8 cellular contexts compared by ENCODE assay signal in genomic region chr1:203673550-203674411, GRCh38. TPM values are rescaled to one million over a fixed set of nuclear protein-coding genes. Genes with fewer than 3 reads are reported as not detected.
A peak's percentile ranks its signal among the peaks of the same experiment; 100 is the strongest.
DNase-seq lines count a peak whose midpoint lies in the region; ATAC-seq, FAIRE-seq and TF ChIP-seq lines count a peak whose summit lies in the region.

No MANE protein-coding gene starts in this region.

- DNase-seq in DND-41 (peak; percentile 95), WERI-Rb-1 (peak; percentile 61), caudate nucleus (lab: John Stamatoyannopoulos, UW) (peak in 10 of 61 donors; percentile 14 to 55 (median 26)), HepG2 (ENCODE audit: low spot score) (peak; percentile 30), NCI-H2081 (lab: John Stamatoyannopoulos, UW) (no peak)
- peak; percentile 100 for DNase-seq in Jurkat, Clone E6-1 (ENCODE audit: low read depth, low spot score)
- peak in 2 of 3 donors; percentile 38 to 47 for DNase-seq in stimulated activated CD4-positive, alpha-beta T cell treated with anti-CD3 and anti-CD28 coated beads, TNF-alpha, amount 100 ng/mL, for 1 hour (ENCODE audit: low read depth in 3 of 3, low spot score in 1 of 3)

- H3K36me3 ChIP-seq in DND-41 (ENCODE audit: insufficient read depth, low read length) (peaks cover 30% of the 10 kb centered on the region), WERI-Rb-1 (no peaks in the 10 kb centered on the region; the same call in none of the 2 replicates), HepG2 (replicated peaks in 1 of 2; ENCODE audit: control insufficient read depth in 1 of 2, insufficient read depth in 2 of 2, low read length in 2 of 2) (no peaks in the 10 kb centered on the region)

- no peaks in the 10 kb centered on the region; the same call in 1 of the 2 replicates for H4K20me1 ChIP-seq in DND-41 (ENCODE audit: insufficient read depth, low read length)
- H4K20me1 ChIP-seq in HepG2 (ENCODE audit: insufficient read depth, low read length): no peaks in the 10 kb centered on the region

- H3K79me2 ChIP-seq in DND-41 (ENCODE audit: insufficient read depth, low read length) (peaks cover 86% of the 10 kb centered on the region), HepG2 (ENCODE audit: insufficient read depth, low read length) (no peaks in the 10 kb centered on the region)

- H3K4me3 ChIP-seq in DND-41 (ENCODE audit: low read depth in 1 of 2, low read length in 2 of 2) (peak overlapping the region in 1 of 2 experiments; percentile 36; a peak in 2 of 4 replicates), WERI-Rb-1 (ENCODE audit: low read depth, low read length) (no peak overlapping the region), HepG2 (replicated peaks in 1 of 3; ENCODE audit: insufficient read depth in 1 of 3, low read depth in 2 of 3, low read length in 3 of 3) (no peak overlapping the region)
- H3K4me3 ChIP-seq in Jurkat, Clone E6-1 (ENCODE audit: low read length): peak overlapping the region; percentile 48

- H3K4me1 ChIP-seq in DND-41 (ENCODE audit: insufficient read depth, low read length) (peaks cover 70% of the 10 kb centered on the region), HepG2 (ENCODE audit: insufficient read depth, low read length) (no peaks in the 10 kb centered on the region)

- H3K4me2 ChIP-seq in DND-41 (ENCODE audit: insufficient read depth, low read length): peak overlapping the region; percentile 58
- no peak overlapping the region for H3K4me2 ChIP-seq in HepG2 (ENCODE audit: low read depth, low read length)

- no TSS peak for BruUV-seq in HepG2 (replicated peaks; lab: Mats Ljungman, UMichigan)

- TF ChIP-seq POLR2A in HepG2 (IDR thresholded peaks at IDR 0.05; ENCODE audit: insufficient read depth in 1 of 2, low read depth in 2 of 2, low read length in 2 of 2): no peak

- H3K27me3 ChIP-seq in DND-41 (ENCODE audit: insufficient read depth, low read length, poor library complexity) (no peaks in the 10 kb centered on the region), WERI-Rb-1 (ENCODE audit: insufficient read depth, low read depth, severe bottlenecking) (no peaks in the 10 kb centered on the region), HepG2 (ENCODE audit: control insufficient read depth in 1 of 2, insufficient read depth in 2 of 2, low read length in 2 of 2) (peaks cover 1 to 14% of the 10 kb centered on the region in 2 experiments; a peak in 3 of 5 replicates)

- 30% methylated on average over 4 of the region's 13 CpGs for WGBS in HepG2 (ENCODE audit: low lambda C conversion rate)

- ATAC-seq in DND-41 (ENCODE audit: insufficient read depth, low read depth): peak; percentile 91
- ATAC-seq in HepG2: peak; percentile 37; the same call in 1 of the 3 replicates
- ATAC-seq in GM21528 (IDR thresholded peaks at IDR 0.05; ENCODE audit: low FRiP score, unreplicated experiment): no peak

- H3K9me3 ChIP-seq in DND-41 (ENCODE audit: insufficient read depth, low read length, severe bottlenecking) (no peaks in the 10 kb centered on the region), WERI-Rb-1 (ENCODE audit: severe bottlenecking) (no peaks in the 10 kb centered on the region), HepG2 (ENCODE audit: low read length) (no peaks in the 10 kb centered on the region)

- peak overlapping the region; percentile 97 for H3K27ac ChIP-seq in DND-41 (ENCODE audit: low read length)
- no peak overlapping the region for H3K27ac ChIP-seq in WERI-Rb-1
- H3K27ac ChIP-seq in caudate nucleus (ENCODE audit: low read depth, low read length): peak overlapping the region; percentile 82
- no peak overlapping the region for H3K27ac ChIP-seq in HepG2 (ENCODE audit: extremely low read length, insufficient read depth, low read length)

- TF ChIP-seq RAD21 in HepG2 (CRISPR knock-in tag; IDR thresholded peaks at IDR 0.05): no peak

- intact Hi-C loops in HepG2 (cut with micrococcal nuclease; ENCODE audit: unreplicated experiment): no loop called here

- in situ Hi-C loops in HepG2 (cut with HindIII; ENCODE audit: extremely low pct_ligation_motif_present, low pct_unique_long_range_greater_than_20kb): no loop called here

- TF ChIP-seq EP300 in HepG2 (IDR thresholded peaks at IDR 0.05; ENCODE audit: low read depth in 2 of 2, low read length in 2 of 2) (no peak), HepG2 (CRISPR knock-in tag; IDR thresholded peaks at IDR 0.05; ENCODE audit: borderline replicate concordance) (no peak)

- H2AFZ ChIP-seq in DND-41 (ENCODE audit: low read depth, low read length): no peak overlapping the region
- no peak overlapping the region for H2AFZ ChIP-seq in HepG2 (ENCODE audit: low read length)

- FAIRE-seq in HepG2 (lab: Jason Lieb, UNC): no peak

- POLR2A ChIA-PET in HepG2 (lab: Yijun Ruan, JAX): no interaction called here

- TF ChIP-seq CTCF in DND-41 (IDR thresholded peaks at IDR 0.05; ENCODE audit: borderline replicate concordance, extremely low read depth, low read length, poor library complexity, severe bottlenecking) (peak; percentile 83), WERI-Rb-1 (IDR thresholded peaks at IDR 0.05; ENCODE audit: low read depth, low read length) (peak; percentile 73), HepG2 (CRISPR knock-in tag; IDR thresholded peaks at IDR 0.05) (no peak)

- peak overlapping the region; percentile 58 for H3K9ac ChIP-seq in DND-41 (ENCODE audit: low read depth, low read length)
- H3K9ac ChIP-seq in HepG2 (ENCODE audit: insufficient read depth, low read depth, low read length): no peak overlapping the region

- CTCF ChIA-PET in HepG2 (lab: Yijun Ruan, JAX; ENCODE audit: low intra/inter-chr PET ratio, low total read pairs): no interaction called here

TF ChIP-seq in HepG2, 621 proteins besides CTCF, POLR2A, EP300 and RAD21:
- TF ChIP-seq ZNF331 (CRISPR knock-in tag; IDR thresholded peaks at IDR 0.05) (no peak), ZBTB3 (CRISPR knock-in tag; IDR thresholded peaks at IDR 0.05; ENCODE audit: borderline replicate concordance, low read depth) (no peak), ZBTB49 (CRISPR knock-in tag; IDR thresholded peaks at IDR 0.05; ENCODE audit: borderline replicate concordance) (no peak), ZNF30 (CRISPR knock-in tag; IDR thresholded peaks at IDR 0.05) (no peak), ZNF777 (CRISPR knock-in tag; IDR thresholded peaks at IDR 0.05) (no peak), REXO4 (CRISPR knock-in tag; IDR thresholded peaks at IDR 0.05; ENCODE audit: borderline replicate concordance) (no peak), FOSL2 (CRISPR knock-in tag; IDR thresholded peaks at IDR 0.05) (peak; percentile 64), PPARG (CRISPR knock-in tag; conservative IDR thresholded peaks at IDR 0.05) (no peak)

RNA-seq across cellular contexts. Expression of gene ATP2B4, which starts 47.1 kb away (rescaled TPM):
- polyA plus RNA-seq in Jurkat, Clone E6-1 (2012; ENCODE audit: insufficient read depth, insufficient read length): 77.9 TPM
- total RNA-seq in HepG2 (2016; rRNA removed; fragmentation: Illumina TruSeq; extraction: Trizol): 6.2 and 12.4 TPM in 2 replicates
- total RNA-seq in HepG2 (2016; cell fraction: cytosol; rRNA removed; fragmentation: Illumina TruSeq; extraction: Trizol; ENCODE audit: low read depth): 1.7 TPM in 2 replicates
- total RNA-seq in HepG2 (2016; cell fraction: insoluble cytoplasmic fraction; rRNA removed; fragmentation: Illumina TruSeq; extraction: Trizol): 6.9 and 11.1 TPM in 2 replicates
- 3.0 and 3.9 TPM in 2 replicates for total RNA-seq in HepG2 (2016; cell fraction: membrane; rRNA removed; fragmentation: Illumina TruSeq; extraction: Trizol)
- total RNA-seq in HepG2 (2016; cell fraction: nucleus; rRNA removed; fragmentation: Illumina TruSeq; extraction: Trizol): 19.3 and 20.7 TPM in 2 replicates
- 9.0 and 9.9 TPM in 2 replicates for polyA plus RNA-seq in HepG2 (2011; rRNA removed)
- 5.2 and 7.5 TPM in 2 replicates for polyA plus RNA-seq in HepG2 (2011; cell fraction: cytosol; rRNA removed)
- 12.2 and 12.9 TPM in 2 replicates for polyA plus RNA-seq in HepG2 (2011; cell fraction: nucleus; rRNA removed)
- polyA plus RNA-seq in HepG2 (2012): 6.8 and 9.0 TPM in 2 replicates
- polyA plus RNA-seq in HepG2 (2016; cell fraction: cytosol; fragmentation: Illumina TruSeq; extraction: Trizol; ENCODE audit: low read depth): 0.69 and 0.76 TPM in 2 replicates
- polyA plus RNA-seq in HepG2 (2016; cell fraction: insoluble cytoplasmic fraction; fragmentation: Illumina TruSeq; extraction: Trizol; ENCODE audit: low read depth): 3.5 and 4.1 TPM in 2 replicates
- 1.8 and 2.0 TPM in 2 replicates for polyA plus RNA-seq in HepG2 (2016; cell fraction: membrane; fragmentation: Illumina TruSeq; extraction: Trizol; ENCODE audit: low read depth)
- polyA plus RNA-seq in HepG2 (2016; cell fraction: nucleus; fragmentation: Illumina TruSeq; extraction: Trizol; ENCODE audit: insufficient read depth, low read depth): 17.9 and 18.5 TPM in 2 replicates
- 32.7 and 131 TPM in 2 replicates for polyA minus RNA-seq in HepG2 (2011; rRNA and poly(A)+ RNA removed; ENCODE audit: low replicate concordance)
- 14.0 and 16.7 TPM in 2 replicates for polyA minus RNA-seq in HepG2 (2011; cell fraction: cytosol; rRNA and poly(A)+ RNA removed)
- polyA minus RNA-seq in HepG2 (2011; cell fraction: nucleus; rRNA and poly(A)+ RNA removed): 14.4 and 22.9 TPM in 2 replicates

Comparison
In these comparisons a context has a peak if more than half of its experiments do, and no peak if none do; other contexts are left out.
1. DNase-seq: peak in DND-41 (single experiment), Jurkat, Clone E6-1 (single experiment), WERI-Rb-1 (single experiment), HepG2 (single experiment) and stimulated activated CD4-positive, alpha-beta T cell treated with anti-CD3 and anti-CD28 coated beads, TNF-alpha, amount 100 ng/mL, for 1 hour (2 of 3); none in NCI-H2081 (0 of 2).
2. H3K27ac ChIP-seq: peak in DND-41 (single experiment) and caudate nucleus (single experiment); none in WERI-Rb-1 (single experiment) and HepG2 (single experiment).